ENCODE assay signal across 8 cellular contexts in the genomic region with DNA sequence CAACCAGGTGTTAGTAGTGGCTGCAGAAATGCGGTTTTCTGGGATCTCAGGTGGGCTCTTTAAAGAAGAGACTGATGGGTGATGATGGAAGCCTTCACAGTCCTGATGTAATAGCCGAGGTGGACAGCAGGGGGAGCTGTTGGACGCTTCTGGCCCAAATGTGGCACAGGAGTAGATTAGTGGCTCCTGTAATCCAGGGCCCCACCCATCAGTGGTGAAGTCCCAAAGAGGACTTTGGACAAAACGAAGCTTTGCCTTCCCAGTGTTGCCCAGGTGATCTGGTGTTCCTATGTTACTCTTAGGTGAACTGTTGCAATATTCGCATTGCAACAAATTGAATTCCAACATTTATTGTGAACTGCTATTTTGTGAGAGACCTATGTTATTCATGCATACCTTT. TPM values are rescaled to one million over a fixed set of nuclear protein-coding genes. Genes with fewer than 3 reads are reported as not detected.
DNase-seq lines count a peak whose midpoint lies in the region; ATAC-seq and TF ChIP-seq lines count a peak whose summit lies in the region.

No MANE protein-coding gene starts in this region.

- H3K4me3 ChIP-seq in GM06990 (replicated peaks; ENCODE audit: low read depth, low read length) = no peak overlapping the region

- TF ChIP-seq CTCF in GM06990 (IDR thresholded peaks at IDR 0.05; ENCODE audit: insufficient read depth, low read length, poor library complexity, severe bottlenecking) (peak; percentile 93), LNCAP (IDR thresholded peaks at IDR 0.05) (peak; percentile 87)

- intact Hi-C loops in left colon (cut with DNase I, micrococcal nuclease) = loop anchor here in 1 of 2 donors (5.0 to 10.0 kb wide), 2 partner anchors 52 to 305 kb away; no protein-coding TSS in a partner anchor

- H3K27me3 ChIP-seq in GM06990 (replicated peaks; ENCODE audit: control insufficient read depth, insufficient read depth, low read length) = no peaks in the 10 kb centered on the region

- no peak for DNase-seq in GM06990 (ENCODE audit: extremely low read depth, insufficient read length)
- DNase-seq in UCSD-AML1 (lab: John Stamatoyannopoulos, UW; ENCODE audit: unreplicated experiment) = peak; percentile 78
- peak; percentile 30 to 77 for DNase-seq in T47D (ENCODE audit: low read depth in 1 of 2, low spot score in 1 of 2)
- DNase-seq in left colon = peak; percentile 86 to 89
- DNase-seq in stimulated activated CD4-positive, alpha-beta T cell treated with anti-CD3 and anti-CD28 coated beads, Interleukin-4, amount 100 ng/mL, for 1 hour = peak; percentile 76
- DNase-seq in cortex of kidney (lab: John Stamatoyannopoulos, UW) = no peak

- H3K36me3 ChIP-seq in GM06990 (ENCODE audit: control insufficient read depth, insufficient read depth, low read length) = no peaks in the 10 kb centered on the region

- ATAC-seq in left colon = peak; percentile 96
- no peak for ATAC-seq in HG03108 (IDR thresholded peaks at IDR 0.05; ENCODE audit: unreplicated experiment)

- in situ Hi-C loops in T47D (cut with HindIII; ENCODE audit: low pct_unique_long_range_greater_than_20kb, low sequenced_read_pairs) = no loop called here

RNA-seq across cellular contexts. Expression of a gene that starts 31.8 kb away (rescaled TPM):
- total RNA-seq in left colon = 10 to 100 TPM; 12.9 to 21.3 TPM

Comparison
In these comparisons a context has a peak if more than half of its experiments do, and no peak if none do; other contexts are left out.
1. DNase-seq: peak in UCSD-AML1 (single experiment), T47D (2 of 2), left colon (2 of 2) and stimulated activated CD4-positive, alpha-beta T cell treated with anti-CD3 and anti-CD28 coated beads, Interleukin-4, amount 100 ng/mL, for 1 hour (single experiment); none in GM06990 (single experiment) and cortex of kidney (single experiment).